ENCODE assay signal across 22 cellular contexts in genomic region chr4:143539670-143540023, GRCh38. TPM values are rescaled to one million over a fixed set of nuclear protein-coding genes. Genes with fewer than 3 reads are reported as not detected.
DNase-seq lines count a peak whose midpoint lies in the region; ATAC-seq and TF ChIP-seq lines count a peak whose summit lies in the region.
"Had no signal": no experiment of that assay in that cellular context is flagged by ENCODE, and none has a peak within 500 bp of the region (broad histone marks: within the 10 kb centered on the region; RNA-seq: fewer than 3 reads in every experiment).

No MANE protein-coding gene starts in this region.

- no peaks in the 10 kb centered on the region for H3K9me3 ChIP-seq in tibial nerve
- H3K9me3 ChIP-seq: BLaER1 treated with 17β-estradiol and CSF1 and Interleukin-3, amounts not matched to agents 10 nM and 100 nM; Peyer's patch had no signal

- H3K9me3 Mint-ChIP-seq in activated CD4-positive, alpha-beta T cell treated with anti-CD3 and anti-CD28 coated beads for 36 hours (ENCODE audit: low read depth), result peaks cover 3% of the 10 kb centered on the region
- peaks cover 4% of the 10 kb centered on the region for H3K9me3 Mint-ChIP-seq in activated CD4-positive, alpha-beta T cell treated with anti-CD3 and anti-CD28 coated beads, Interleukin-2, amount 10 ng/mL, durations not matched to agents 24 days and 14 days
- H3K9me3 Mint-ChIP-seq in natural killer cell (no peaks in the 10 kb centered on the region), activated B cell treated with CpG ODN at 0.5 μM for 24 hours (no peaks in the 10 kb centered on the region)
- H3K9me3 Mint-ChIP-seq in natural killer cell treated with Interleukin-12 subunit alpha and Interleukin-12 subunit beta and Interleukin-15 and Interleukin-18, amount 100 ng/mL, for 72 hours, result no peaks in the 10 kb centered on the region
- H3K9me3 Mint-ChIP-seq in stimulated activated effector memory CD8-positive, alpha-beta T cell treated with anti-CD3 and anti-CD28 coated beads, Interleukin-12 subunit alpha, Interleukin-12 subunit beta, amount 100 ng/mL, for 72 hours, result no peaks in the 10 kb centered on the region
- no peaks in the 10 kb centered on the region for H3K9me3 Mint-ChIP-seq in effector memory CD8-positive, alpha-beta T cell
- H3K9me3 Mint-ChIP-seq: CD8-positive, alpha-beta memory T cell had no signal

- TF ChIP-seq CTCF in natural killer cell (IDR thresholded peaks at IDR 0.05) (no peak), activated B cell treated with CpG ODN at 0.5 μM for 24 hours (IDR thresholded peaks at IDR 0.05) (no peak), tibial nerve (IDR thresholded peaks at IDR 0.05) (no peak)

- ATAC-seq in activated CD4-positive, alpha-beta T cell treated with anti-CD3 and anti-CD28 coated beads for 36 hours, result peak; percentile 30
- ATAC-seq in natural killer cell, result no peak
- ATAC-seq in natural killer cell treated with Interleukin-12 subunit alpha and Interleukin-12 subunit beta and Interleukin-15 and Interleukin-18, amount 100 ng/mL, for 72 hours, result no peak
- no peak for ATAC-seq in activated B cell treated with CpG ODN at 0.5 μM for 24 hours (ENCODE audit: low read depth)
- ATAC-seq in stimulated activated effector memory CD8-positive, alpha-beta T cell treated with anti-CD3 and anti-CD28 coated beads, Interleukin-12 subunit alpha, Interleukin-12 subunit beta, amount 100 ng/mL, for 72 hours, result no peak
- ATAC-seq in effector memory CD8-positive, alpha-beta T cell (replicated peaks), result no peak
- ATAC-seq: HCT116 had no signal

- peak; percentile 31 for DNase-seq in activated CD4-positive, alpha-beta T cell treated with anti-CD3 and anti-CD28 coated beads for 36 hours
- DNase-seq in activated CD4-positive, alpha-beta T cell treated with anti-CD3 and anti-CD28 coated beads, Interleukin-2, amount 10 ng/mL, durations not matched to agents 24 days and 14 days, result no peak
- DNase-seq in natural killer cell (no peak), activated B cell treated with CpG ODN at 0.5 μM for 24 hours (no peak), tibial nerve (ENCODE audit: low spot score in 2 of 2) (no peak)
- no peak for DNase-seq in natural killer cell treated with Interleukin-12 subunit alpha and Interleukin-12 subunit beta and Interleukin-15 and Interleukin-18, amount 100 ng/mL, for 72 hours (ENCODE audit: low spot score)
- DNase-seq in stimulated activated effector memory CD8-positive, alpha-beta T cell treated with anti-CD3 and anti-CD28 coated beads, Interleukin-12 subunit alpha, Interleukin-12 subunit beta, amount 100 ng/mL, for 72 hours (ENCODE audit: low spot score in 2 of 2), result no peak
- DNase-seq in effector memory CD8-positive, alpha-beta T cell, result no peak
- DNase-seq: 8988T; Calu3; CD8-positive, alpha-beta memory T cell; DMS153; IMR-90; NCI-H1105 treated with DMSO at 0.1 percent for 48 hours; NCI-H2081 treated with DMSO at 0.1 percent for 48 hours; NCI-H2171 treated with DMSO at 0.1 percent for 48 hours; NCI-H524 treated with DMSO at 0.1 percent for 48 hours; NCI-H82; Peyer's patch had no signal

- POLR2A ChIA-PET in activated CD4-positive, alpha-beta T cell treated with anti-CD3 and anti-CD28 coated beads for 36 hours (lab: Charles Lee), result no interaction called here
- POLR2A ChIA-PET in activated B cell treated with CpG ODN at 0.5 μM for 24 hours (lab: Charles Lee), result interaction anchor here (0.7 kb wide), 1 partner anchor 10 kb away, joined by 3 read pairs; no protein-coding TSS in a partner anchor

- no peak overlapping the region for H3K4me3 Mint-ChIP-seq in activated CD4-positive, alpha-beta T cell treated with anti-CD3 and anti-CD28 coated beads for 36 hours
- H3K4me3 Mint-ChIP-seq in activated CD4-positive, alpha-beta T cell treated with anti-CD3 and anti-CD28 coated beads, Interleukin-2, amount 10 ng/mL, durations not matched to agents 24 days and 14 days, result no peak overlapping the region
- no peak overlapping the region for H3K4me3 Mint-ChIP-seq in natural killer cell
- H3K4me3 Mint-ChIP-seq in natural killer cell treated with Interleukin-12 subunit alpha and Interleukin-12 subunit beta and Interleukin-15 and Interleukin-18, amount 100 ng/mL, for 72 hours, result no peak overlapping the region
- no peak overlapping the region for H3K4me3 Mint-ChIP-seq in activated B cell treated with CpG ODN at 0.5 μM for 24 hours
- no peak overlapping the region for H3K4me3 Mint-ChIP-seq in stimulated activated effector memory CD8-positive, alpha-beta T cell treated with anti-CD3 and anti-CD28 coated beads, Interleukin-12 subunit alpha, Interleukin-12 subunit beta, amount 100 ng/mL, for 72 hours
- H3K4me3 Mint-ChIP-seq in effector memory CD8-positive, alpha-beta T cell, result no peak overlapping the region
- H3K4me3 Mint-ChIP-seq: CD8-positive, alpha-beta memory T cell had no signal

- intact Hi-C loops in activated CD4-positive, alpha-beta T cell treated with anti-CD3 and anti-CD28 coated beads for 36 hours (cut with DNase I, micrococcal nuclease), result no loop called here
- intact Hi-C loops in activated CD4-positive, alpha-beta T cell treated with anti-CD3 and anti-CD28 coated beads, Interleukin-2, amount 10 ng/mL, durations not matched to agents 24 days and 14 days (cut with micrococcal nuclease), result no loop called here
- intact Hi-C loops in natural killer cell (cut with micrococcal nuclease), result no loop called here
- intact Hi-C loops in activated B cell treated with CpG ODN at 0.5 μM for 24 hours (cut with micrococcal nuclease), result no loop called here

- no peak overlapping the region for H3K27ac ChIP-seq in tibial nerve
- H3K27ac ChIP-seq: BLaER1 treated with 17β-estradiol and CSF1 and Interleukin-3, amounts not matched to agents 10 nM and 100 nM; KMS-11; Peyer's patch had no signal

- no peak for TF ChIP-seq POLR2A in tibial nerve (IDR thresholded peaks at IDR 0.05)

- H3K27me3 ChIP-seq in tibial nerve, result no peaks in the 10 kb centered on the region
- H3K27me3 ChIP-seq: BLaER1 treated with 17β-estradiol and CSF1 and Interleukin-3, amounts not matched to agents 10 nM and 100 nM; Peyer's patch had no signal

- no peak for TF ChIP-seq EP300 in tibial nerve (IDR thresholded peaks at IDR 0.05)

- H3K27ac Mint-ChIP-seq in activated CD4-positive, alpha-beta T cell treated with anti-CD3 and anti-CD28 coated beads for 36 hours, result no peak overlapping the region
- no peak overlapping the region for H3K27ac Mint-ChIP-seq in activated CD4-positive, alpha-beta T cell treated with anti-CD3 and anti-CD28 coated beads, Interleukin-2, amount 10 ng/mL, durations not matched to agents 24 days and 14 days
- H3K27ac Mint-ChIP-seq in natural killer cell (peak overlapping the region; percentile 27 to 59), activated B cell treated with CpG ODN at 0.5 μM for 24 hours (peak overlapping the region; percentile 61)
- H3K27ac Mint-ChIP-seq in natural killer cell treated with Interleukin-12 subunit alpha and Interleukin-12 subunit beta and Interleukin-15 and Interleukin-18, amount 100 ng/mL, for 72 hours, result peak overlapping the region in 1 of 2 donors; percentile 51
- peak overlapping the region; percentile 53 for H3K27ac Mint-ChIP-seq in stimulated activated effector memory CD8-positive, alpha-beta T cell treated with anti-CD3 and anti-CD28 coated beads, Interleukin-12 subunit alpha, Interleukin-12 subunit beta, amount 100 ng/mL, for 72 hours
- H3K27ac Mint-ChIP-seq in effector memory CD8-positive, alpha-beta T cell, result peak overlapping the region in 1 of 2 donors; percentile 56

- no peaks in the 10 kb centered on the region for H3K27me3 Mint-ChIP-seq in activated CD4-positive, alpha-beta T cell treated with anti-CD3 and anti-CD28 coated beads for 36 hours
- no peaks in the 10 kb centered on the region for H3K27me3 Mint-ChIP-seq in activated CD4-positive, alpha-beta T cell treated with anti-CD3 and anti-CD28 coated beads, Interleukin-2, amount 10 ng/mL, durations not matched to agents 24 days and 14 days
- H3K27me3 Mint-ChIP-seq in natural killer cell (ENCODE audit: low read depth in 2 of 2) (no peaks in the 10 kb centered on the region), activated B cell treated with CpG ODN at 0.5 μM for 24 hours (no peaks in the 10 kb centered on the region)
- H3K27me3 Mint-ChIP-seq in natural killer cell treated with Interleukin-12 subunit alpha and Interleukin-12 subunit beta and Interleukin-15 and Interleukin-18, amount 100 ng/mL, for 72 hours, result no peaks in the 10 kb centered on the region
- no peaks in the 10 kb centered on the region for H3K27me3 Mint-ChIP-seq in effector memory CD8-positive, alpha-beta T cell
- H3K27me3 Mint-ChIP-seq: CD8-positive, alpha-beta memory T cell had no signal

- H3K4me1 ChIP-seq in tibial nerve, result no peaks in the 10 kb centered on the region
- H3K4me1 ChIP-seq: BLaER1 treated with 17β-estradiol and CSF1 and Interleukin-3, amounts not matched to agents 10 nM and 100 nM; Peyer's patch had no signal

- CTCF ChIA-PET in activated CD4-positive, alpha-beta T cell treated with anti-CD3 and anti-CD28 coated beads for 36 hours (lab: Charles Lee), result no interaction called here
- CTCF ChIA-PET in activated B cell treated with CpG ODN at 0.5 μM for 24 hours (lab: Charles Lee), result no interaction called here

- peaks cover 68% of the 10 kb centered on the region for H3K36me3 Mint-ChIP-seq in activated CD4-positive, alpha-beta T cell treated with anti-CD3 and anti-CD28 coated beads for 36 hours (ENCODE audit: low read depth)
- peaks cover 72% of the 10 kb centered on the region for H3K36me3 Mint-ChIP-seq in activated CD4-positive, alpha-beta T cell treated with anti-CD3 and anti-CD28 coated beads, Interleukin-2, amount 10 ng/mL, durations not matched to agents 24 days and 14 days (ENCODE audit: low read depth)
- H3K36me3 Mint-ChIP-seq in natural killer cell (peaks cover 41% of the 10 kb centered on the region), activated B cell treated with CpG ODN at 0.5 μM for 24 hours (ENCODE audit: low read depth) (peaks cover 85% of the 10 kb centered on the region)
- peaks cover 60% of the 10 kb centered on the region for H3K36me3 Mint-ChIP-seq in natural killer cell treated with Interleukin-12 subunit alpha and Interleukin-12 subunit beta and Interleukin-15 and Interleukin-18, amount 100 ng/mL, for 72 hours
- peaks cover 100% of the 10 kb centered on the region for H3K36me3 Mint-ChIP-seq in stimulated activated effector memory CD8-positive, alpha-beta T cell treated with anti-CD3 and anti-CD28 coated beads, Interleukin-12 subunit alpha, Interleukin-12 subunit beta, amount 100 ng/mL, for 72 hours
- H3K36me3 Mint-ChIP-seq in effector memory CD8-positive, alpha-beta T cell (ENCODE audit: insufficient read depth), result peaks cover 95% of the 10 kb centered on the region

- peaks cover 17% of the 10 kb centered on the region for H3K4me1 Mint-ChIP-seq in activated CD4-positive, alpha-beta T cell treated with anti-CD3 and anti-CD28 coated beads for 36 hours
- peaks cover 7% of the 10 kb centered on the region for H3K4me1 Mint-ChIP-seq in activated CD4-positive, alpha-beta T cell treated with anti-CD3 and anti-CD28 coated beads, Interleukin-2, amount 10 ng/mL, durations not matched to agents 24 days and 14 days
- H3K4me1 Mint-ChIP-seq in natural killer cell (peaks cover 0 to 9% of the 10 kb centered on the region in 2 donors), activated B cell treated with CpG ODN at 0.5 μM for 24 hours (peaks cover 13% of the 10 kb centered on the region)
- peaks cover 15% of the 10 kb centered on the region in 2 donors for H3K4me1 Mint-ChIP-seq in natural killer cell treated with Interleukin-12 subunit alpha and Interleukin-12 subunit beta and Interleukin-15 and Interleukin-18, amount 100 ng/mL, for 72 hours (ENCODE audit: low read depth in 2 of 2)
- peaks cover 17% of the 10 kb centered on the region for H3K4me1 Mint-ChIP-seq in stimulated activated effector memory CD8-positive, alpha-beta T cell treated with anti-CD3 and anti-CD28 coated beads, Interleukin-12 subunit alpha, Interleukin-12 subunit beta, amount 100 ng/mL, for 72 hours
- H3K4me1 Mint-ChIP-seq in effector memory CD8-positive, alpha-beta T cell (ENCODE audit: low read depth in 2 of 2), result peaks cover 1 to 15% of the 10 kb centered on the region in 2 donors

- H3K4me3 ChIP-seq in tibial nerve, result no peak overlapping the region
- H3K4me3 ChIP-seq: BLaER1 treated with 17β-estradiol and CSF1 and Interleukin-3, amounts not matched to agents 10 nM and 100 nM; Peyer's patch had no signal

- peaks cover 6 to 88% (median 28%) of the 10 kb centered on the region in 3 donors for H3K36me3 ChIP-seq in tibial nerve

- WGBS in tibial nerve, 2 donors, result 95 to 96% methylated on average over 3 of the region's 3 CpGs

RNA-seq across cellular contexts. Expression of gene SMARCA5, which starts 26.1 kb away (rescaled TPM):
- 10 to 100 TPM; 66.6 to 69.8 TPM for total RNA-seq in activated CD4-positive, alpha-beta T cell treated with anti-CD3 and anti-CD28 coated beads for 36 hours
- 59.0 and 60.6 TPM in 2 replicates for total RNA-seq in activated CD4-positive, alpha-beta T cell treated with anti-CD3 and anti-CD28 coated beads, Interleukin-2, amount 10 ng/mL, durations not matched to agents 24 days and 14 days
- total RNA-seq in natural killer cell, result 10 to 100 TPM; 42.5 to 53.8 (median 45.8) TPM
- 10 to 100 TPM; 42.6 to 44.7 TPM for total RNA-seq in natural killer cell treated with Interleukin-12 subunit alpha and Interleukin-12 subunit beta and Interleukin-15 and Interleukin-18, amount 100 ng/mL, for 72 hours
- 47.3 and 49.8 TPM in 2 replicates for total RNA-seq in activated B cell treated with CpG ODN at 0.5 μM for 24 hours
- total RNA-seq in tibial nerve, result 10 to 100 TPM; 31.8 to 43.1 (median 35.0) TPM

Comparison
In these comparisons a context has a peak if more than half of its experiments do, and no peak if none do; other contexts are left out.
1. H3K27ac Mint-ChIP-seq: peak in natural killer cell (2 of 2), activated B cell treated with CpG ODN at 0.5 μM for 24 hours (single experiment) and stimulated activated effector memory CD8-positive, alpha-beta T cell treated with anti-CD3 and anti-CD28 coated beads, Interleukin-12 subunit alpha, Interleukin-12 subunit beta, amount 100 ng/mL, for 72 hours (single experiment); none in activated CD4-positive, alpha-beta T cell treated with anti-CD3 and anti-CD28 coated beads for 36 hours (single experiment) and activated CD4-positive, alpha-beta T cell treated with anti-CD3 and anti-CD28 coated beads, Interleukin-2, amount 10 ng/mL, durations not matched to agents 24 days and 14 days (single experiment).